8 cellular contexts compared by ENCODE assay signal in genomic region chr10:91887075-91887899, GRCh38. TPM values are rescaled to one million over a fixed set of nuclear protein-coding genes. Genes with fewer than 3 reads are reported as not detected.
DNase-seq lines count a peak whose midpoint lies in the region; FAIRE-seq and TF ChIP-seq lines count a peak whose summit lies in the region.

No MANE protein-coding gene starts in this region.

- H3K4me3 ChIP-seq in bronchial epithelial cell (ENCODE audit: low read depth, low read length) (peak overlapping the region; percentile 29), skin epidermis (peak overlapping the region; percentile 24 to 49 (median 31))

- no peak for TF ChIP-seq CTCF in bronchial epithelial cell (IDR thresholded peaks at IDR 0.05; ENCODE audit: insufficient read depth, low read length, severe bottlenecking)

- peaks cover 9 to 21% of the 10 kb centered on the region in 2 donors for H3K4me1 Mint-ChIP-seq in immature natural killer cell

- H3K36me3 ChIP-seq in bronchial epithelial cell (ENCODE audit: control insufficient read depth, insufficient read depth, low read length): no peaks in the 10 kb centered on the region

- H3K36me3 Mint-ChIP-seq in immature natural killer cell: no peaks in the 10 kb centered on the region

- FAIRE-seq in bronchial epithelial cell (lab: Jason Lieb, UNC): no peak

- no peaks in the 10 kb centered on the region for H3K27me3 ChIP-seq in bronchial epithelial cell (ENCODE audit: control insufficient read depth, insufficient read depth, low read length)

- peak overlapping the region; percentile 85 to 97 (median 93) for H3K4me3 Mint-ChIP-seq in immature natural killer cell

- H3K27me3 Mint-ChIP-seq in immature natural killer cell (ENCODE audit: low read depth in 3 of 3): peaks cover 4 to 13% (median 6%) of the 10 kb centered on the region in 3 donors

- H3K9me3 Mint-ChIP-seq in immature natural killer cell: peaks cover 0 to 2% (median 0%) of the 10 kb centered on the region in 6 donors

- H3K27ac Mint-ChIP-seq in immature natural killer cell: peak overlapping the region in 4 of 6 donors; percentile 12 to 87 (median 52)

- DNase-seq in DMS79 treated with DMSO at 0.1 percent for 48 hours (lab: John Stamatoyannopoulos, UW) (peak; percentile 6), DMS79 (lab: John Stamatoyannopoulos, UW) (no peak), SK-MEL-5 (ENCODE audit: low read depth, low spot score) (peak; percentile 78), bronchial epithelial cell (ENCODE audit: low read depth) (no peak), immature natural killer cell (peak in 2 of 3 donors; percentile 24 to 27), A172 (ENCODE audit: low spot score) (no peak), NOMO-1 treated with dmso at 0.1 percent for 144 hours (lab: John Stamatoyannopoulos, UW; ENCODE audit: unreplicated experiment) (no peak)

- H3K27ac ChIP-seq in skin epidermis: peak overlapping the region in 3 of 21 experiments; percentile 36 to 47 (median 46)

- in situ Hi-C loops in SK-MEL-5 (cut with HindIII; ENCODE audit: low pct_unique_long_range_greater_than_20kb, low sequenced_read_pairs): no loop called here

RNA-seq across cellular contexts. Expression of gene FGFBP3, which starts 22.0 kb away (rescaled TPM):
- 0.72 and 0.74 TPM in 2 replicates for total RNA-seq in SK-MEL-5 (2014; rRNA removed; shearing (Covaris generic))
- polyA plus RNA-seq in SK-MEL-5 (2015; cell fraction: cytosol; rRNA removed): 2.1 and 2.8 TPM in 2 replicates
- 0.93 and 1.5 TPM in 2 replicates for polyA plus RNA-seq in SK-MEL-5 (2015; cell fraction: nucleus; rRNA removed)
- 0.26 and 0.38 TPM in 2 replicates for total RNA-seq in bronchial epithelial cell
- polyA plus RNA-seq in immature natural killer cell: 1 to 10 TPM in 2 of 3 donors, under 1 TPM in 1; 0.48 to 3.1 (median 3.1) TPM
- total RNA-seq in A172 (2014; rRNA removed; shearing (Covaris generic)): 0.38 TPM in 2 replicates

RNA-seq across cellular contexts. Expression of gene BTAF1, which starts 36.3 kb away (rescaled TPM):
- total RNA-seq in SK-MEL-5 (2014; rRNA removed; shearing (Covaris generic)): 24.3 and 24.6 TPM in 2 replicates
- polyA plus RNA-seq in SK-MEL-5 (2015; cell fraction: cytosol; rRNA removed): 8.2 and 11.5 TPM in 2 replicates
- 158 and 164 TPM in 2 replicates for polyA plus RNA-seq in SK-MEL-5 (2015; cell fraction: nucleus; rRNA removed)
- total RNA-seq in bronchial epithelial cell: 47.4 and 53.4 TPM in 2 replicates
- polyA plus RNA-seq in immature natural killer cell: 10 to 100 TPM in 1 of 3 donors, 1 to 10 TPM in 2; 2.9 to 12.8 (median 4.7) TPM
- 23.9 and 25.9 TPM in 2 replicates for total RNA-seq in A172 (2014; rRNA removed; shearing (Covaris generic))

Comparison
In these comparisons a context has a peak if more than half of its experiments do, and no peak if none do; other contexts are left out.
1. DNase-seq: peak in DMS79 treated with DMSO at 0.1 percent for 48 hours (single experiment), SK-MEL-5 (single experiment) and immature natural killer cell (2 of 3); none in DMS79 (single experiment), bronchial epithelial cell (single experiment), A172 (single experiment) and NOMO-1 treated with dmso at 0.1 percent for 144 hours (single experiment).